7 cellular contexts compared by ENCODE assay signal in genomic region chr11:82960000-82960778, GRCh38. TPM values are rescaled to one million over a fixed set of nuclear protein-coding genes. Genes with fewer than 3 reads are reported as not detected.
A peak's percentile ranks its signal among the peaks of the same experiment; 100 is the strongest.
DNase-seq lines count a peak whose midpoint lies in the region; ATAC-seq and TF ChIP-seq lines count a peak whose summit lies in the region.

No MANE protein-coding gene starts in this region.

- in situ Hi-C loops in G401 (cut with HindIII; ENCODE audit: low sequenced_read_pairs): no loop called here

- H3K23ac ChIP-seq in trophoblast cell (ENCODE audit: low read length): no peak overlapping the region

- no peak overlapping the region for H4K12ac ChIP-seq in trophoblast cell (ENCODE audit: low read depth, low read length)

- H3K27me3 ChIP-seq in trophoblast cell (ENCODE audit: insufficient read depth, low read length): no peaks in the 10 kb centered on the region

- H3K9me3 ChIP-seq in KOPT-K1 (ENCODE audit: insufficient read depth, low read length, poor library complexity, severe bottlenecking): peaks cover 1% of the 10 kb centered on the region
- H3K9me3 ChIP-seq in mucosa of descending colon: no peaks in the 10 kb centered on the region
- peaks cover 3% of the 10 kb centered on the region for H3K9me3 ChIP-seq in trophoblast cell (ENCODE audit: insufficient read depth, low read depth, low read length)

- H3K4me3 ChIP-seq in mucosa of descending colon: no peak overlapping the region
- no peak overlapping the region for H3K4me3 ChIP-seq in trophoblast cell (ENCODE audit: low read depth, low read length)

- H3K36me3 ChIP-seq in KOPT-K1 (ENCODE audit: insufficient read depth, low read length): no peaks in the 10 kb centered on the region
- no peaks in the 10 kb centered on the region for H3K36me3 ChIP-seq in mucosa of descending colon (ENCODE audit: low read depth)
- no peaks in the 10 kb centered on the region for H3K36me3 ChIP-seq in trophoblast cell (ENCODE audit: control insufficient read depth in 1 of 2, insufficient read depth in 2 of 2, low read length in 2 of 2)

- no peak for DNase-seq in mucosa of descending colon
- no peak for DNase-seq in G401 (ENCODE audit: low spot score)
- no peak for DNase-seq in NCI-H1694 treated with DMSO at 0.1 percent for 48 hours (lab: John Stamatoyannopoulos, UW)
- DNase-seq in trophoblast cell: no peak

- no peak overlapping the region for H2AK5ac ChIP-seq in trophoblast cell (ENCODE audit: low read length)

- H3K79me1 ChIP-seq in trophoblast cell (ENCODE audit: low read length): peaks cover 3% of the 10 kb centered on the region

- WGBS in trophoblast cell (ENCODE audit: extremely low coverage, insufficient coverage, insufficient read length): no CpG with 5 or more reads among the region's 5 CpGs

- peak overlapping the region; percentile 59 for H3K27ac ChIP-seq in KOPT-K1 (ENCODE audit: low read depth, low read length, poor library complexity, severe bottlenecking)
- H3K27ac ChIP-seq in trophoblast cell (ENCODE audit: low read depth, low read length): no peak overlapping the region

- no peak overlapping the region for H2AFZ ChIP-seq in trophoblast cell (ENCODE audit: insufficient read depth, low read length, poor library complexity)

- no peak overlapping the region for H2BK120ac ChIP-seq in trophoblast cell (ENCODE audit: insufficient read depth, low read length, poor library complexity)

- no peak overlapping the region for H2BK12ac ChIP-seq in trophoblast cell (ENCODE audit: low read length)

- H3K9ac ChIP-seq in trophoblast cell (ENCODE audit: low read length): no peak overlapping the region

- H3K4me2 ChIP-seq in trophoblast cell (ENCODE audit: low read length): no peak overlapping the region

- intact Hi-C loops in mucosa of descending colon (cut with DNase I, micrococcal nuclease): no loop called here

- no peak overlapping the region for H2BK5ac ChIP-seq in trophoblast cell (ENCODE audit: low read depth, low read length, poor library complexity)

- H3K4ac ChIP-seq in trophoblast cell (ENCODE audit: low read depth, low read length): no peak overlapping the region

- no peak overlapping the region for H3K18ac ChIP-seq in trophoblast cell (ENCODE audit: low read length)

- no peak for TF ChIP-seq CTCF in mucosa of descending colon (IDR thresholded peaks at IDR 0.05)

- ATAC-seq in GM18868 (IDR thresholded peaks at IDR 0.05; ENCODE audit: unreplicated experiment) (peak; percentile 96), GM21717 (IDR thresholded peaks at IDR 0.05; ENCODE audit: unreplicated experiment) (peak; percentile 88), mucosa of descending colon (peak; percentile 83)

- no peak overlapping the region for H3K14ac ChIP-seq in trophoblast cell (ENCODE audit: low read length)

- no peak overlapping the region for H4K8ac ChIP-seq in trophoblast cell (ENCODE audit: low read depth, low read length)

- no peaks in the 10 kb centered on the region for H3K4me1 ChIP-seq in mucosa of descending colon (ENCODE audit: low read depth)
- H3K4me1 ChIP-seq in trophoblast cell (ENCODE audit: control insufficient read depth in 1 of 2, insufficient read depth in 2 of 2, low read length in 2 of 2): peaks cover 0 to 2% of the 10 kb centered on the region in 2 experiments

- H4K91ac ChIP-seq in trophoblast cell (ENCODE audit: low read depth, low read length): no peak overlapping the region

- H3K79me2 ChIP-seq in trophoblast cell (ENCODE audit: control insufficient read depth, insufficient read depth, low read length, poor library complexity): no peaks in the 10 kb centered on the region

RNA-seq across cellular contexts. Expression of gene DDIAS, which starts 58.7 kb away (rescaled TPM):
- 1 to 10 TPM in 2 of 3 donors, under 1 TPM in 1; 0.87 to 4.4 (median 1.2) TPM for total RNA-seq in mucosa of descending colon
- 13.4 and 14.7 TPM in 2 replicates for total RNA-seq in G401 (2014; rRNA removed; shearing (Covaris generic))
- 8.8 and 9.1 TPM in 2 replicates for polyA plus RNA-seq in trophoblast cell (2013)

RNA-seq across cellular contexts. Expression of gene PRCP, which starts 60.0 kb away (rescaled TPM):
- 10 to 100 TPM; 29.6 to 35.6 (median 30.8) TPM for total RNA-seq in mucosa of descending colon
- total RNA-seq in G401 (2014; rRNA removed; shearing (Covaris generic)): 34.6 and 49.1 TPM in 2 replicates
- polyA plus RNA-seq in trophoblast cell (2013): 40.1 and 40.7 TPM in 2 replicates
